ENCODE assay signal across 8 cellular contexts in genomic region chr10:67763499-67764011, GRCh38.
DNase-seq lines count a peak whose midpoint lies in the region; ATAC-seq and TF ChIP-seq lines count a peak whose summit lies in the region.

No MANE protein-coding gene starts in this region.

- H3K9ac ChIP-seq in OCI-LY3 (ENCODE audit: low read length): peak overlapping the region; percentile 92

- H2AFZ ChIP-seq in OCI-LY3 (ENCODE audit: low read depth, low read length): peak overlapping the region; percentile 91

- H3K4me1 ChIP-seq in BE2C (no peaks in the 10 kb centered on the region; the same call in 1 of the 2 replicates), OCI-LY3 (ENCODE audit: low read length) (peaks cover 21% of the 10 kb centered on the region)

- H3K27me3 Mint-ChIP-seq in activated T-helper 1 cell treated with anti-CD3 and anti-CD28 coated beads, Interleukin-12 subunit alpha, Interleukin-12 subunit beta, Interleukin-2, Interleukin-4 antibody, amounts not matched to agents 30 ng/mL and 10 ng/mL and 1 ng/mL, durations not matched to agents 14 hours and 24 hours and 36 hours (ENCODE audit: insufficient read depth): peaks cover 16% of the 10 kb centered on the region
- H3K27me3 Mint-ChIP-seq in naive B cell: peaks cover 0 to 8% (median 5%) of the 10 kb centered on the region in 3 donors

- no peaks in the 10 kb centered on the region for H3K9me3 Mint-ChIP-seq in activated T-helper 1 cell treated with anti-CD3 and anti-CD28 coated beads, Interleukin-12 subunit alpha, Interleukin-12 subunit beta, Interleukin-2, Interleukin-4 antibody, amounts not matched to agents 30 ng/mL and 10 ng/mL and 1 ng/mL, durations not matched to agents 14 hours and 24 hours and 36 hours
- peaks cover 0 to 7% (median 1%) of the 10 kb centered on the region in 7 donors for H3K9me3 Mint-ChIP-seq in naive B cell
- H3K9me3 Mint-ChIP-seq in stimulated activated effector memory CD8-positive, alpha-beta T cell treated with anti-CD3 and anti-CD28 coated beads, Interleukin-12 subunit alpha, Interleukin-12 subunit beta, amount 100 ng/mL, for 72 hours: no peaks in the 10 kb centered on the region

- no peaks in the 10 kb centered on the region for H4K20me1 ChIP-seq in OCI-LY3 (ENCODE audit: insufficient read depth, low read length)

- DNase-seq in BE2C (peak; percentile 75), fibroblast of gingiva (ENCODE audit: low read depth) (peak; percentile 8), naive B cell (peak; percentile 80)
- DNase-seq in activated T-helper 1 cell treated with anti-CD3 and anti-CD28 coated beads, Interleukin-12 subunit alpha, Interleukin-12 subunit beta, Interleukin-2, Interleukin-4 antibody, amounts not matched to agents 30 ng/mL and 10 ng/mL and 1 ng/mL, durations not matched to agents 14 hours and 24 hours and 36 hours (ENCODE audit: low spot score): peak; percentile 66
- DNase-seq in stimulated activated effector memory CD8-positive, alpha-beta T cell treated with anti-CD3 and anti-CD28 coated beads, Interleukin-12 subunit alpha, Interleukin-12 subunit beta, amount 100 ng/mL, for 72 hours (ENCODE audit: low spot score in 2 of 2): peak; percentile 70 to 86

- H3K36me3 ChIP-seq in BE2C: no peaks in the 10 kb centered on the region
- no peaks in the 10 kb centered on the region for H3K36me3 ChIP-seq in OCI-LY3 (replicated peaks; ENCODE audit: low read depth, low read length)

- H3K9me3 ChIP-seq in BE2C (no peaks in the 10 kb centered on the region), OCI-LY3 (ENCODE audit: insufficient read depth, low read length) (no peaks in the 10 kb centered on the region)

- H3K27ac ChIP-seq in OCI-LY3 (ENCODE audit: low read length): peak overlapping the region; percentile 85

- H3K4me3 Mint-ChIP-seq in activated T-helper 1 cell treated with anti-CD3 and anti-CD28 coated beads, Interleukin-12 subunit alpha, Interleukin-12 subunit beta, Interleukin-2, Interleukin-4 antibody, amounts not matched to agents 30 ng/mL and 10 ng/mL and 1 ng/mL, durations not matched to agents 14 hours and 24 hours and 36 hours: peak overlapping the region; percentile 86
- H3K4me3 Mint-ChIP-seq in naive B cell: peak overlapping the region; percentile 83 to 98 (median 95)
- peak overlapping the region; percentile 80 for H3K4me3 Mint-ChIP-seq in stimulated activated effector memory CD8-positive, alpha-beta T cell treated with anti-CD3 and anti-CD28 coated beads, Interleukin-12 subunit alpha, Interleukin-12 subunit beta, amount 100 ng/mL, for 72 hours

- TF ChIP-seq CTCF in BE2C (IDR thresholded peaks at IDR 0.05; ENCODE audit: low read depth, low read length): no peak
- no peak for TF ChIP-seq CTCF in OCI-LY3 (IDR thresholded peaks at IDR 0.05; ENCODE audit: low read depth, low read length)

- peak; percentile 32 for ATAC-seq in GM19395 (IDR thresholded peaks at IDR 0.05; ENCODE audit: unreplicated experiment)
- ATAC-seq in HG03571 (IDR thresholded peaks at IDR 0.05; ENCODE audit: unreplicated experiment): peak; percentile 15
- ATAC-seq in naive B cell (ENCODE audit: low read depth in 2 of 2): peak; percentile 40 to 41
- ATAC-seq in stimulated activated effector memory CD8-positive, alpha-beta T cell treated with anti-CD3 and anti-CD28 coated beads, Interleukin-12 subunit alpha, Interleukin-12 subunit beta, amount 100 ng/mL, for 72 hours: peak; percentile 65

- no peaks in the 10 kb centered on the region for H3K36me3 Mint-ChIP-seq in activated T-helper 1 cell treated with anti-CD3 and anti-CD28 coated beads, Interleukin-12 subunit alpha, Interleukin-12 subunit beta, Interleukin-2, Interleukin-4 antibody, amounts not matched to agents 30 ng/mL and 10 ng/mL and 1 ng/mL, durations not matched to agents 14 hours and 24 hours and 36 hours (ENCODE audit: low read depth)
- H3K36me3 Mint-ChIP-seq in naive B cell: peaks cover 0 to 4% of the 10 kb centered on the region in 2 donors
- peaks cover 27% of the 10 kb centered on the region for H3K36me3 Mint-ChIP-seq in stimulated activated effector memory CD8-positive, alpha-beta T cell treated with anti-CD3 and anti-CD28 coated beads, Interleukin-12 subunit alpha, Interleukin-12 subunit beta, amount 100 ng/mL, for 72 hours

- peak overlapping the region; percentile 84 for H3K4me2 ChIP-seq in OCI-LY3 (ENCODE audit: low read length)

- H3K27ac Mint-ChIP-seq in activated T-helper 1 cell treated with anti-CD3 and anti-CD28 coated beads, Interleukin-12 subunit alpha, Interleukin-12 subunit beta, Interleukin-2, Interleukin-4 antibody, amounts not matched to agents 30 ng/mL and 10 ng/mL and 1 ng/mL, durations not matched to agents 14 hours and 24 hours and 36 hours: peak overlapping the region; percentile 94
- peak overlapping the region; percentile 86 to 100 (median 99) for H3K27ac Mint-ChIP-seq in naive B cell
- peak overlapping the region; percentile 100 for H3K27ac Mint-ChIP-seq in stimulated activated effector memory CD8-positive, alpha-beta T cell treated with anti-CD3 and anti-CD28 coated beads, Interleukin-12 subunit alpha, Interleukin-12 subunit beta, amount 100 ng/mL, for 72 hours

- H3K4me1 Mint-ChIP-seq in activated T-helper 1 cell treated with anti-CD3 and anti-CD28 coated beads, Interleukin-12 subunit alpha, Interleukin-12 subunit beta, Interleukin-2, Interleukin-4 antibody, amounts not matched to agents 30 ng/mL and 10 ng/mL and 1 ng/mL, durations not matched to agents 14 hours and 24 hours and 36 hours (ENCODE audit: low read depth): peaks cover 28% of the 10 kb centered on the region
- H3K4me1 Mint-ChIP-seq in naive B cell: peaks cover 16 to 37% (median 20%) of the 10 kb centered on the region in 3 donors
- peaks cover 20% of the 10 kb centered on the region for H3K4me1 Mint-ChIP-seq in stimulated activated effector memory CD8-positive, alpha-beta T cell treated with anti-CD3 and anti-CD28 coated beads, Interleukin-12 subunit alpha, Interleukin-12 subunit beta, amount 100 ng/mL, for 72 hours

- no peaks in the 10 kb centered on the region for H3K79me2 ChIP-seq in OCI-LY3 (ENCODE audit: low read length)

- intact Hi-C loops in activated T-helper 1 cell treated with anti-CD3 and anti-CD28 coated beads, Interleukin-12 subunit alpha, Interleukin-12 subunit beta, Interleukin-2, Interleukin-4 antibody, amounts not matched to agents 30 ng/mL and 10 ng/mL and 1 ng/mL, durations not matched to agents 14 hours and 24 hours and 36 hours (cut with micrococcal nuclease): loop anchor here (1.0 to 5.0 kb wide), 6 partner anchors 17 to 311 kb away; partner anchors contain the start of gene CTNNA3

- H3K4me3 ChIP-seq in BE2C (ENCODE audit: low read depth, low read length) (peak overlapping the region; percentile 92), OCI-LY3 (ENCODE audit: low read length) (peak overlapping the region; percentile 87)

- H3K27me3 ChIP-seq in BE2C: no peaks in the 10 kb centered on the region
- H3K27me3 ChIP-seq in OCI-LY3 (ENCODE audit: low read depth, low read length): no peaks in the 10 kb centered on the region

Comparison
In these comparisons a context has a peak if more than half of its experiments do, and no peak if none do; other contexts are left out.
1. Peak in every context shown above with its lines: DNase-seq, ATAC-seq, H3K4me3 ChIP-seq and H3K27ac ChIP-seq.
2. DNase-seq: peak in every context shown above with its lines; median percentile 80 in naive B cell; 78 in stimulated activated effector memory CD8-positive, alpha-beta T cell treated with anti-CD3 and anti-CD28 coated beads, Interleukin-12 subunit alpha, Interleukin-12 subunit beta, amount 100 ng/mL, for 72 hours; 75 in BE2C; 66 in activated T-helper 1 cell treated with anti-CD3 and anti-CD28 coated beads, Interleukin-12 subunit alpha, Interleukin-12 subunit beta, Interleukin-2, Interleukin-4 antibody, amounts not matched to agents 30 ng/mL and 10 ng/mL and 1 ng/mL, durations not matched to agents 14 hours and 24 hours and 36 hours; 8 in fibroblast of gingiva.
3. ATAC-seq: peak in every context shown above with its lines; median percentile 65 in stimulated activated effector memory CD8-positive, alpha-beta T cell treated with anti-CD3 and anti-CD28 coated beads, Interleukin-12 subunit alpha, Interleukin-12 subunit beta, amount 100 ng/mL, for 72 hours; 40 in naive B cell; 32 in GM19395; 15 in HG03571.